In the genomic region with DNA sequence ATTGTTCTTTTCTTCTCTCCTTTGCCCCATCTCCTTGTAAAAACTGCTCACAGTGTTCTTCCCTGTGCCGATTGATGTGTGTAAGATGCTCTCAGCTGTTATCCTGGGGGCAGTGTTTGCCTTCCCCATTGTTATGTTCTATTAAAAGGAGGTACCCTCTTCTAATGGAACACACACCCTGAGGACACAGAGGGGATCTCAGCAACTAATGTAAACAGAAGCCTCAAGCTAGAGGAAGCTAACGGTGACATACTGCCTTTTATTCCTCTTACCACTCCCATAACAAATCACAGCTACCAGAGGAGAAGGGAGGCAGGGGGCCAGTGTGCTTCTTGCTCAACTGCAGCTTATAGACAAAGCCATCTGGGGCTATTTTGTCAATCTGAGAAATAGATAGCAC, we compare ENCODE assay signal across 1 cellular context.
TF ChIP-seq lines count a peak whose summit lies in the region.

No MANE protein-coding gene starts in this region.

TF ChIP-seq in SK-N-SH, 30 proteins besides CTCF, POLR2A, EP300 and RAD21 (continued from another document):
- TF ChIP-seq ZBTB33 (IDR thresholded peaks at IDR 0.05; ENCODE audit: borderline replicate concordance, low read depth), result no peak
- TF ChIP-seq YY1 (IDR thresholded peaks at IDR 0.05; ENCODE audit: low read depth), result no peak
- TF ChIP-seq MXI1 (IDR thresholded peaks at IDR 0.05; ENCODE audit: low read depth, low read length), result no peak
- TF ChIP-seq RFX5 (IDR thresholded peaks at IDR 0.05; ENCODE audit: low read length), result no peak
- no peak for TF ChIP-seq FOXM1 (IDR thresholded peaks at IDR 0.05; ENCODE audit: low read depth)
- no peak for TF ChIP-seq JUND (IDR thresholded peaks at IDR 0.05)
- TF ChIP-seq ELF1 (IDR thresholded peaks at IDR 0.05), result no peak
- TF ChIP-seq IRF3 (IDR thresholded peaks at IDR 0.05; ENCODE audit: low read depth, low read length), result no peak
- no peak for TF ChIP-seq RCOR1 (IDR thresholded peaks at IDR 0.05; ENCODE audit: low read length)
- no peak for TF ChIP-seq CHD2 (IDR thresholded peaks at IDR 0.05; ENCODE audit: low read length, partially characterized antibody)
- TF ChIP-seq POLR2AphosphoS5 (IDR thresholded peaks at IDR 0.05; ENCODE audit: low read depth, low read length), result no peak
- no peak for TF ChIP-seq GATA2 (CRISPR knock-in tag; IDR thresholded peaks at IDR 0.05)
